Comparison of ENCODE assay signal across 13 cellular contexts in the genomic region with DNA sequence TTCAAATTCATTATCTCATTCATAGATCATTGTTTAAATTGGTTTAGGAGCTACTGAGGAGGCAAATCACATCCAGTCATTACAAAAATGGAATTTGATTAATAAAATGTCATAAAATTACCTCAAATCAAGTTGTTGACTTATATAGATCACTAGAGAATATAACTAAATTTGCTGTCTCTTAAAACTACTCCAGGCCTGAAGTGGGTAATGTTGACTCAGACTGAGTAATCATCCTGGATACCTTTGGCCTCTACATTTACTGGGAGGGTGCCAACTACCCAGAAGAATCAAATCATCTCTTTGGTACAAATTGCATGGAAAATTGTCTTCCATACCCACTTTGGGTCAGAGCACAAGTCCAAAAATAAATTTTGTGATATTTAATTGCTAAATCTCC.
A peak's percentile ranks its signal among the peaks of the same experiment; 100 is the strongest.
DNase-seq lines count a peak whose midpoint lies in the region; ATAC-seq and TF ChIP-seq lines count a peak whose summit lies in the region.
"Had no signal": no experiment of that assay in that cellular context is flagged by ENCODE, and none has a peak within 500 bp of the region (broad histone marks: within the 10 kb centered on the region; RNA-seq: fewer than 3 reads in every experiment).

No MANE protein-coding gene starts in this region.

- no peak for ATAC-seq in activated CD4-positive, CD25-positive, alpha-beta regulatory T cell treated with anti-CD3 and anti-CD28 coated beads, Interleukin-2, amount 50 U/mL, for 24 hours
- no peak for ATAC-seq in GM18870 (IDR thresholded peaks at IDR 0.05; ENCODE audit: unreplicated experiment)
- ATAC-seq: naive thymus-derived CD8-positive, alpha-beta T cell had no signal

- H3K4me3 ChIP-seq in foreskin fibroblast (ENCODE audit: low read depth in 1 of 2, low read length in 2 of 2): no peak overlapping the region
- H3K4me3 ChIP-seq: spleen had no signal

- no peak for TF ChIP-seq CTCF in foreskin fibroblast (IDR thresholded peaks at IDR 0.05; ENCODE audit: low read depth, low read length)

- in situ Hi-C loops in ACHN (cut with HindIII; ENCODE audit: low pct_ligation_motif_present, low pct_unique_long_range_greater_than_20kb, low sequenced_read_pairs): no loop called here

- DNase-seq in ACHN: peak; percentile 50
- DNase-seq in HCEC 1CT: peak; percentile 77
- DNase-seq in SHP77 treated with DMSO at 0.1 percent for 48 hours (lab: John Stamatoyannopoulos, UW): peak; percentile 55
- peak; percentile 77 to 91 for DNase-seq in foreskin fibroblast
- no peak for DNase-seq in iPS-NIHi7 (ENCODE audit: extremely low spot score)
- no peak for DNase-seq in occipital lobe (lab: John Stamatoyannopoulos, UW)
- DNase-seq: C1 segment of cervical spinal cord; endodermal cell; naive thymus-derived CD8-positive, alpha-beta T cell; NCI-H1694; spleen had no signal

Comparison
In these comparisons a context has a peak if more than half of its experiments do, and no peak if none do; other contexts are left out.
1. DNase-seq: peak in ACHN (single experiment), HCEC 1CT (single experiment), SHP77 treated with DMSO at 0.1 percent for 48 hours (single experiment) and foreskin fibroblast (2 of 2); none in iPS-NIHi7 (single experiment) and occipital lobe (single experiment).